In genomic region chrX:134406230-134406794, GRCh38 we compare ENCODE assay signal across 1 cellular context.
A peak's percentile ranks its signal among the peaks of the same experiment; 100 is the strongest.
TF ChIP-seq lines count a peak whose summit lies in the region.

No MANE protein-coding gene starts in this region.

TF ChIP-seq in K562, 482 proteins besides CTCF, POLR2A, EP300 and RAD21 (continued from another document and continues in another):
- TF ChIP-seq, protein P1, sequence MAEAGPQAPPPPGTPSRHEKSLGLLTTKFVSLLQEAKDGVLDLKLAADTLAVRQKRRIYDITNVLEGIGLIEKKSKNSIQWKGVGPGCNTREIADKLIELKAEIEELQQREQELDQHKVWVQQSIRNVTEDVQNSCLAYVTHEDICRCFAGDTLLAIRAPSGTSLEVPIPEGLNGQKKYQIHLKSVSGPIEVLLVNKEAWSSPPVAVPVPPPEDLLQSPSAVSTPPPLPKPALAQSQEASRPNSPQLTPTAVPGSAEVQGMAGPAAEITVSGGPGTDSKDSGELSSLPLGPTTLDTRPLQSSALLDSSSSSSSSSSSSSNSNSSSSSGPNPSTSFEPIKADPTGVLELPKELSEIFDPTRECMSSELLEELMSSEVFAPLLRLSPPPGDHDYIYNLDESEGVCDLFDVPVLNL (CRISPR knock-in tag; IDR thresholded peaks at IDR 0.05; ENCODE audit: low read depth), result no peak
- TF ChIP-seq, protein P2, sequence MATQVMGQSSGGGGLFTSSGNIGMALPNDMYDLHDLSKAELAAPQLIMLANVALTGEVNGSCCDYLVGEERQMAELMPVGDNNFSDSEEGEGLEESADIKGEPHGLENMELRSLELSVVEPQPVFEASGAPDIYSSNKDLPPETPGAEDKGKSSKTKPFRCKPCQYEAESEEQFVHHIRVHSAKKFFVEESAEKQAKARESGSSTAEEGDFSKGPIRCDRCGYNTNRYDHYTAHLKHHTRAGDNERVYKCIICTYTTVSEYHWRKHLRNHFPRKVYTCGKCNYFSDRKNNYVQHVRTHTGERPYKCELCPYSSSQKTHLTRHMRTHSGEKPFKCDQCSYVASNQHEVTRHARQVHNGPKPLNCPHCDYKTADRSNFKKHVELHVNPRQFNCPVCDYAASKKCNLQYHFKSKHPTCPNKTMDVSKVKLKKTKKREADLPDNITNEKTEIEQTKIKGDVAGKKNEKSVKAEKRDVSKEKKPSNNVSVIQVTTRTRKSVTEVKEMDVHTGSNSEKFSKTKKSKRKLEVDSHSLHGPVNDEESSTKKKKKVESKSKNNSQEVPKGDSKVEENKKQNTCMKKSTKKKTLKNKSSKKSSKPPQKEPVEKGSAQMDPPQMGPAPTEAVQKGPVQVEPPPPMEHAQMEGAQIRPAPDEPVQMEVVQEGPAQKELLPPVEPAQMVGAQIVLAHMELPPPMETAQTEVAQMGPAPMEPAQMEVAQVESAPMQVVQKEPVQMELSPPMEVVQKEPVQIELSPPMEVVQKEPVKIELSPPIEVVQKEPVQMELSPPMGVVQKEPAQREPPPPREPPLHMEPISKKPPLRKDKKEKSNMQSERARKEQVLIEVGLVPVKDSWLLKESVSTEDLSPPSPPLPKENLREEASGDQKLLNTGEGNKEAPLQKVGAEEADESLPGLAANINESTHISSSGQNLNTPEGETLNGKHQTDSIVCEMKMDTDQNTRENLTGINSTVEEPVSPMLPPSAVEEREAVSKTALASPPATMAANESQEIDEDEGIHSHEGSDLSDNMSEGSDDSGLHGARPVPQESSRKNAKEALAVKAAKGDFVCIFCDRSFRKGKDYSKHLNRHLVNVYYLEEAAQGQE (CRISPR knock-in tag; IDR thresholded peaks at IDR 0.05; ENCODE audit: low read depth), result no peak
- TF ChIP-seq ZC3H11A (IDR thresholded peaks at IDR 0.05; ENCODE audit: low read depth, low read length) (no peak), MTA2 (IDR thresholded peaks at IDR 0.05; ENCODE audit: low read depth) (0 out of 2 replicates have a peak, but pooled peaks have one; percentile 11), BDP1 (IDR thresholded peaks at IDR 0.05; ENCODE audit: insufficient read depth, insufficient read length) (no peak), EGR1 (conservative IDR thresholded peaks at IDR 0.05) (no peak), MYC (IDR thresholded peaks at IDR 0.05; ENCODE audit: low read depth, low read length) (no peak), MYC (CRISPR knock-in tag; IDR thresholded peaks at IDR 0.05; ENCODE audit: borderline replicate concordance, low read depth) (no peak), ZNF239 (CRISPR knock-in tag; IDR thresholded peaks at IDR 0.05) (no peak), RHOXF2B (CRISPR knock-in tag; conservative IDR thresholded peaks at IDR 0.05) (no peak), TAF15 (IDR thresholded peaks at IDR 0.05; ENCODE audit: low read depth, low read length) (no peak), HMGN3 (IDR thresholded peaks at IDR 0.05; ENCODE audit: borderline replicate concordance, extremely low read depth, insufficient read length, low read depth, low read length) (no peak), GTF2A2 (tag; IDR thresholded peaks at IDR 0.05) (no peak), HEY1 (CRISPR knock-in tag; IDR thresholded peaks at IDR 0.05; ENCODE audit: borderline replicate concordance) (no peak), HMBOX1 (IDR thresholded peaks at IDR 0.05) (peak; percentile 99), ZNF583 (CRISPR knock-in tag; IDR thresholded peaks at IDR 0.05) (no peak), POLR2AphosphoS2 (IDR thresholded peaks at IDR 0.05; ENCODE audit: low read length) (no peak), MAZ (CRISPR knock-in tag; conservative IDR thresholded peaks at IDR 0.05 in 1 of 2, IDR thresholded peaks at IDR 0.05 in 1 of 2) (no peak), YY1 (IDR thresholded peaks at IDR 0.05; ENCODE audit: borderline replicate concordance in 1 of 3, control insufficient read depth in 1 of 3, extremely low read depth in 1 of 3, insufficient read depth in 3 of 3, insufficient read length in 1 of 3, insufficient replicate concordance in 2 of 3, low read depth in 1 of 3, low read length in 2 of 3) (no peak), PRMT5 (CRISPR knock-in tag; IDR thresholded peaks at IDR 0.05) (no peak), ZKSCAN3 (CRISPR knock-in tag; IDR thresholded peaks at IDR 0.05) (no peak), MXD1 (CRISPR knock-in tag; IDR thresholded peaks at IDR 0.05; ENCODE audit: borderline replicate concordance, poor library complexity, severe bottlenecking) (no peak), NCOA1 (IDR thresholded peaks at IDR 0.05; ENCODE audit: low read depth) (no peak), HDAC1 (IDR thresholded peaks at IDR 0.05) (peak in 1 of 2 experiments; percentile 16; a peak in 1 of 4 replicates), BRD9 (IDR thresholded peaks at IDR 0.05; ENCODE audit: low read depth, partially characterized antibody) (peak; percentile 27), ARID2 (IDR thresholded peaks at IDR 0.05) (no peak), KAT2B (IDR thresholded peaks at IDR 0.05; ENCODE audit: low read depth, low read length) (no peak), ZBTB40 (IDR thresholded peaks at IDR 0.05) (no peak), ZBTB40 (CRISPR knock-in tag; IDR thresholded peaks at IDR 0.05) (no peak), HNRNPL (IDR thresholded peaks at IDR 0.05; ENCODE audit: low read depth, low read length) (no peak), ZNF212 (CRISPR knock-in tag; IDR thresholded peaks at IDR 0.05) (no peak), MAFK (IDR thresholded peaks at IDR 0.05; ENCODE audit: low read length) (no peak), NFYB (IDR thresholded peaks at IDR 0.05; ENCODE audit: extremely low read depth, insufficient read length) (no peak), PKNOX1 (IDR thresholded peaks at IDR 0.05) (no peak), TEAD2 (tag; IDR thresholded peaks at IDR 0.05) (no peak), ETV6 (IDR thresholded peaks at IDR 0.05; ENCODE audit: borderline replicate concordance in 1 of 2, low read depth in 2 of 2, low read length in 1 of 2) (no peak), ETV6 (CRISPR knock-in tag; IDR thresholded peaks at IDR 0.05; ENCODE audit: borderline replicate concordance) (no peak), BHLHE40 (IDR thresholded peaks at IDR 0.05; ENCODE audit: low read length) (peak; percentile 62), BRF1 (IDR thresholded peaks at IDR 0.05; ENCODE audit: borderline replicate concordance, extremely low read depth, insufficient read length) (no peak), JUND (IDR thresholded peaks at IDR 0.05; ENCODE audit: borderline replicate concordance, low read depth, low read length) (no peak; the same call in 1 of the 2 replicates), JUND (tag; IDR thresholded peaks at IDR 0.05; ENCODE audit: borderline replicate concordance, low read depth, low read length) (no peak; the same call in 2 of the 3 replicates)
- TF ChIP-seq, protein P3, sequence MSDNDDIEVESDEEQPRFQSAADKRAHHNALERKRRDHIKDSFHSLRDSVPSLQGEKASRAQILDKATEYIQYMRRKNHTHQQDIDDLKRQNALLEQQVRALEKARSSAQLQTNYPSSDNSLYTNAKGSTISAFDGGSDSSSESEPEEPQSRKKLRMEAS (CRISPR knock-in tag; IDR thresholded peaks at IDR 0.05), result no peak
- TF ChIP-seq, protein P4, sequence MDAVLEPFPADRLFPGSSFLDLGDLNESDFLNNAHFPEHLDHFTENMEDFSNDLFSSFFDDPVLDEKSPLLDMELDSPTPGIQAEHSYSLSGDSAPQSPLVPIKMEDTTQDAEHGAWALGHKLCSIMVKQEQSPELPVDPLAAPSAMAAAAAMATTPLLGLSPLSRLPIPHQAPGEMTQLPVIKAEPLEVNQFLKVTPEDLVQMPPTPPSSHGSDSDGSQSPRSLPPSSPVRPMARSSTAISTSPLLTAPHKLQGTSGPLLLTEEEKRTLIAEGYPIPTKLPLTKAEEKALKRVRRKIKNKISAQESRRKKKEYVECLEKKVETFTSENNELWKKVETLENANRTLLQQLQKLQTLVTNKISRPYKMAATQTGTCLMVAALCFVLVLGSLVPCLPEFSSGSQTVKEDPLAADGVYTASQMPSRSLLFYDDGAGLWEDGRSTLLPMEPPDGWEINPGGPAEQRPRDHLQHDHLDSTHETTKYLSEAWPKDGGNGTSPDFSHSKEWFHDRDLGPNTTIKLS (IDR thresholded peaks at IDR 0.05; ENCODE audit: borderline replicate concordance, low read depth), result no peak
- TF ChIP-seq, protein P5, sequence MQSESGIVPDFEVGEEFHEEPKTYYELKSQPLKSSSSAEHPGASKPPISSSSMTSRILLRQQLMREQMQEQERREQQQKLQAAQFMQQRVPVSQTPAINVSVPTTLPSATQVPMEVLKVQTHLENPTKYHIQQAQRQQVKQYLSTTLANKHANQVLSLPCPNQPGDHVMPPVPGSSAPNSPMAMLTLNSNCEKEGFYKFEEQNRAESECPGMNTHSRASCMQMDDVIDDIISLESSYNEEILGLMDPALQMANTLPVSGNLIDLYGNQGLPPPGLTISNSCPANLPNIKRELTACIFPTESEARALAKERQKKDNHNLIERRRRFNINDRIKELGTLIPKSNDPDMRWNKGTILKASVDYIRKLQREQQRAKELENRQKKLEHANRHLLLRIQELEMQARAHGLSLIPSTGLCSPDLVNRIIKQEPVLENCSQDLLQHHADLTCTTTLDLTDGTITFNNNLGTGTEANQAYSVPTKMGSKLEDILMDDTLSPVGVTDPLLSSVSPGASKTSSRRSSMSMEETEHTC (IDR thresholded peaks at IDR 0.05), result no peak
- TF ChIP-seq, protein P6, sequence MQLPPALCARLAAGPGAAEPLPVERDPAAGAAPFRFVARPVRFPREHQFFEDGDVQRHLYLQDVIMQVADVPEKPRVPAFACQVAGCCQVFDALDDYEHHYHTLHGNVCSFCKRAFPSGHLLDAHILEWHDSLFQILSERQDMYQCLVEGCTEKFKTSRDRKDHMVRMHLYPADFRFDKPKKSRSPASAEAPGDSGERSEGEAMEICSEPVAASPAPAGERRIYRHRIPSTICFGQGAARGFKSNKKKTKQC (CRISPR knock-in tag; IDR thresholded peaks at IDR 0.05), result no peak
